ENCODE assay signal across 8 cellular contexts in genomic region chr17:49224198-49224996, GRCh38.
A peak's percentile ranks its signal among the peaks of the same experiment; 100 is the strongest.
DNase-seq lines count a peak whose midpoint lies in the region; ATAC-seq lines count a peak whose summit lies in the region.

No MANE protein-coding gene starts in this region.

- H3K9ac ChIP-seq in BLaER1, result no peak overlapping the region

- H3K4me3 ChIP-seq in BLaER1, result peak overlapping the region; percentile 56

- peaks cover 32% of the 10 kb centered on the region for H3K4me1 Mint-ChIP-seq in stimulated activated naive CD8-positive, alpha-beta T cell treated with anti-CD3 and anti-CD28 coated beads, Interleukin-15, Interleukin-2, amounts not matched to agents 100 ng/mL and 50 ng/mL, for 24 hours (ENCODE audit: low read depth)

- H4K20me1 ChIP-seq in BLaER1, result peaks cover 30% of the 10 kb centered on the region

- no peaks in the 10 kb centered on the region for H3K9me3 ChIP-seq in BLaER1

- H3K4me1 ChIP-seq in BLaER1, result peaks cover 36% of the 10 kb centered on the region

- peaks cover 23% of the 10 kb centered on the region for H3K36me3 Mint-ChIP-seq in stimulated activated naive CD8-positive, alpha-beta T cell treated with anti-CD3 and anti-CD28 coated beads, Interleukin-15, Interleukin-2, amounts not matched to agents 100 ng/mL and 50 ng/mL, for 24 hours (ENCODE audit: low read depth)

- no peak overlapping the region for H3K27ac Mint-ChIP-seq in stimulated activated naive CD8-positive, alpha-beta T cell treated with anti-CD3 and anti-CD28 coated beads, Interleukin-15, Interleukin-2, amounts not matched to agents 100 ng/mL and 50 ng/mL, for 24 hours

- H3K36me3 ChIP-seq in BLaER1, result no peaks in the 10 kb centered on the region

- peak overlapping the region; percentile 35 for H3K4me3 Mint-ChIP-seq in stimulated activated naive CD8-positive, alpha-beta T cell treated with anti-CD3 and anti-CD28 coated beads, Interleukin-15, Interleukin-2, amounts not matched to agents 100 ng/mL and 50 ng/mL, for 24 hours

- peak overlapping the region; percentile 91 for H3K4me2 ChIP-seq in BLaER1

- peak; percentile 3 for DNase-seq in NCI-H146 treated with DMSO at 0.1 percent for 48 hours (lab: John Stamatoyannopoulos, UW; ENCODE audit: unreplicated experiment)
- peak; percentile 80 for DNase-seq in activated effector memory CD4-positive, alpha-beta T cell treated with anti-CD3 and anti-CD28 coated beads, Interleukin-2, amount 50 U/mL, for 16 hours
- DNase-seq in iPS-NIHi7 (ENCODE audit: extremely low spot score), result peak; percentile 41
- no peak for DNase-seq in 8988T
- no peak for DNase-seq in ACHN

- H3K9me3 Mint-ChIP-seq in stimulated activated naive CD8-positive, alpha-beta T cell treated with anti-CD3 and anti-CD28 coated beads, Interleukin-15, Interleukin-2, amounts not matched to agents 100 ng/mL and 50 ng/mL, for 24 hours, result no peaks in the 10 kb centered on the region

- no peak overlapping the region for H3K27ac ChIP-seq in BLaER1

- H3K27me3 ChIP-seq in BLaER1, result peaks cover 59% of the 10 kb centered on the region

- ATAC-seq in HG02852 (IDR thresholded peaks at IDR 0.05; ENCODE audit: unreplicated experiment), result no peak

- in situ Hi-C loops in ACHN (cut with HindIII; ENCODE audit: low pct_ligation_motif_present, low pct_unique_long_range_greater_than_20kb, low sequenced_read_pairs), result no loop called here

- H3K27me3 Mint-ChIP-seq in stimulated activated naive CD8-positive, alpha-beta T cell treated with anti-CD3 and anti-CD28 coated beads, Interleukin-15, Interleukin-2, amounts not matched to agents 100 ng/mL and 50 ng/mL, for 24 hours, result peaks cover 28% of the 10 kb centered on the region

Comparison
In these comparisons a context has a peak if more than half of its experiments do, and no peak if none do; other contexts are left out.
1. DNase-seq: peak in NCI-H146 treated with DMSO at 0.1 percent for 48 hours (single experiment), activated effector memory CD4-positive, alpha-beta T cell treated with anti-CD3 and anti-CD28 coated beads, Interleukin-2, amount 50 U/mL, for 16 hours (single experiment) and iPS-NIHi7 (single experiment); none in 8988T (single experiment) and ACHN (single experiment).